In the genomic region with DNA sequence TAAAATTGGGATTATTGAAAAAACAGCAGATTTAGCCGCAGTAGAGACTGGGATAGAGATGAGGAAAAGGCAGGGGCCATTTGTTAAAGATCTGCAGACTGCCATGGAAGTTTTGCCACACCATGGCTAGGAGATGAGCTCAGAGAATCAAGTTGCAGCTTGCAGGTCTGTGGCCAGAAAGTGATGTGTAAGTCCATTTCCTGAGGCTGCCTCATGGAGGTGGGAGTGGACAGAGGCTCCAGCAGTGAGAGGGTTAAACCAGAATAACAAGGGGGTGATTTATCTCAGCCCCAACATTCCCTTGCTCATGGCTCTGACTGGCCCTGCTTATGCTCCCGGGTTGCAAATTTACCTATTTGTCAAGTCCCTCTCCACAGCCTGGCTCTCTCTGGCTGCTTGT, we compare ENCODE assay signal across 18 cellular contexts.
"Had no signal": no experiment of that assay in that cellular context is flagged by ENCODE, and none has a peak within 500 bp of the region (broad histone marks: within the 10 kb centered on the region; RNA-seq: fewer than 3 reads in every experiment).

No MANE protein-coding gene starts in this region.

- H3K4me3 ChIP-seq: esophagus squamous epithelium, ovary, transverse colon had no signal

- H3K36me3 Mint-ChIP-seq: immature natural killer cell; stimulated activated effector memory CD8-positive, alpha-beta T cell treated with anti-CD3 and anti-CD28 coated beads, Interleukin-12 subunit alpha, Interleukin-12 subunit beta, amount 100 ng/mL, for 72 hours; WTC11 had no signal

- FAIRE-seq: small intestine had no signal

- H3K27ac ChIP-seq: ovary, transverse colon had no signal

- H3K4me3 Mint-ChIP-seq: activated CD8-positive, alpha-beta T cell treated with anti-CD3 and anti-CD28 coated beads, Interleukin-2, amount 10 ng/mL, durations not matched to agents 7 days and 5 days; activated T-helper 1 cell treated with anti-CD3 and anti-CD28 coated beads, Interleukin-12 subunit alpha, Interleukin-12 subunit beta, Interleukin-2, Interleukin-4 antibody, amounts not matched to agents 30 ng/mL and 10 ng/mL and 1 ng/mL, durations not matched to agents 14 hours and 24 hours and 36 hours; endodermal cell; immature natural killer cell; neural crest cell; stimulated activated effector memory CD8-positive, alpha-beta T cell treated with anti-CD3 and anti-CD28 coated beads, Interleukin-12 subunit alpha, Interleukin-12 subunit beta, amount 100 ng/mL, for 72 hours; WTC11 had no signal

- H3K9me3 Mint-ChIP-seq: activated T-helper 1 cell treated with anti-CD3 and anti-CD28 coated beads, Interleukin-12 subunit alpha, Interleukin-12 subunit beta, Interleukin-2, Interleukin-4 antibody, amounts not matched to agents 30 ng/mL and 10 ng/mL and 1 ng/mL, durations not matched to agents 14 hours and 24 hours and 36 hours; immature natural killer cell; neural crest cell; stimulated activated effector memory CD8-positive, alpha-beta T cell treated with anti-CD3 and anti-CD28 coated beads, Interleukin-12 subunit alpha, Interleukin-12 subunit beta, amount 100 ng/mL, for 72 hours had no signal

- H3K9me3 ChIP-seq: esophagus squamous epithelium, ovary, transverse colon had no signal

- H3K27ac Mint-ChIP-seq: activated CD8-positive, alpha-beta T cell treated with anti-CD3 and anti-CD28 coated beads, Interleukin-2, amount 10 ng/mL, durations not matched to agents 7 days and 5 days; activated T-helper 1 cell treated with anti-CD3 and anti-CD28 coated beads, Interleukin-12 subunit alpha, Interleukin-12 subunit beta, Interleukin-2, Interleukin-4 antibody, amounts not matched to agents 30 ng/mL and 10 ng/mL and 1 ng/mL, durations not matched to agents 14 hours and 24 hours and 36 hours; endodermal cell; immature natural killer cell; stimulated activated effector memory CD8-positive, alpha-beta T cell treated with anti-CD3 and anti-CD28 coated beads, Interleukin-12 subunit alpha, Interleukin-12 subunit beta, amount 100 ng/mL, for 72 hours; WTC11 had no signal

- H3K4me1 Mint-ChIP-seq: immature natural killer cell; neural crest cell; stimulated activated effector memory CD8-positive, alpha-beta T cell treated with anti-CD3 and anti-CD28 coated beads, Interleukin-12 subunit alpha, Interleukin-12 subunit beta, amount 100 ng/mL, for 72 hours; WTC11 had no signal

- H3K36me3 ChIP-seq: esophagus squamous epithelium, ovary, transverse colon had no signal

- ATAC-seq: activated CD8-positive, alpha-beta T cell treated with anti-CD3 and anti-CD28 coated beads, Interleukin-2, amount 10 ng/mL, durations not matched to agents 7 days and 5 days; left lobe of liver; stimulated activated effector memory CD8-positive, alpha-beta T cell treated with anti-CD3 and anti-CD28 coated beads, Interleukin-12 subunit alpha, Interleukin-12 subunit beta, amount 100 ng/mL, for 72 hours; WTC11 had no signal

- DNase-seq: activated CD4-positive, alpha-beta T cell treated with anti-CD3 and anti-CD28 coated beads for 48 hours; activated CD8-positive, alpha-beta memory T cell treated with anti-CD3 and anti-CD28 coated beads, Interleukin-2, amount 50 U/mL, for 48 hours; activated CD8-positive, alpha-beta T cell treated with anti-CD3 and anti-CD28 coated beads, Interleukin-2, amount 10 ng/mL, durations not matched to agents 7 days and 5 days; activated naive CD4-positive, alpha-beta T cell; endodermal cell; esophagus squamous epithelium; foreskin fibroblast; immature natural killer cell; mesendoderm; T1000 had no signal

- H3K27me3 ChIP-seq: esophagus squamous epithelium, ovary, transverse colon had no signal
